Comparison of ENCODE assay signal across 1 cellular context in the genomic region with DNA sequence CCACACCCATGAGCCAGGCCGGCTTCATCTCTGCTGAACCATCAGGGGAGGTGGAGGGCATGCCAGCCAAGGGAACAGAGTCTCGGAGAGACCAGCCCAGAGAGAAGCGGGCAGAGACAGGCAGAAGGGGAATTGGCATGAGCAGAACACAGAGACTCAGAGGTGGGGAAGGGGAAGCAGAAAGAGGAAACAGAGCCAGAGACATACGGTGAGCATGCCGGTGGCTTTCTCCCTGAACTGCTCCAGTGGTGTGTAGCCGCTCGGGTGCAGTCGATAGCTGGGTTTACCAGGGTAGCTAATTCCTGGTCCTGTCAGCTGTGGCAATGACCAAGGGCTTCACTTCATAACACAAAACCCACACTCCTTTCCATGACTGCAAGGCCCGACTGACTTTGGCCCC.
TF ChIP-seq lines count a peak whose summit lies in the region.

No MANE protein-coding gene starts in this region.

TF ChIP-seq in GM12878, 131 proteins besides CTCF, POLR2A, EP300 and RAD21:
- no peak for TF ChIP-seq IRF4 (IDR thresholded peaks at IDR 0.05; ENCODE audit: low read depth, low read length)
